Comparison of ENCODE assay signal across 9 cellular contexts in the genomic region with DNA sequence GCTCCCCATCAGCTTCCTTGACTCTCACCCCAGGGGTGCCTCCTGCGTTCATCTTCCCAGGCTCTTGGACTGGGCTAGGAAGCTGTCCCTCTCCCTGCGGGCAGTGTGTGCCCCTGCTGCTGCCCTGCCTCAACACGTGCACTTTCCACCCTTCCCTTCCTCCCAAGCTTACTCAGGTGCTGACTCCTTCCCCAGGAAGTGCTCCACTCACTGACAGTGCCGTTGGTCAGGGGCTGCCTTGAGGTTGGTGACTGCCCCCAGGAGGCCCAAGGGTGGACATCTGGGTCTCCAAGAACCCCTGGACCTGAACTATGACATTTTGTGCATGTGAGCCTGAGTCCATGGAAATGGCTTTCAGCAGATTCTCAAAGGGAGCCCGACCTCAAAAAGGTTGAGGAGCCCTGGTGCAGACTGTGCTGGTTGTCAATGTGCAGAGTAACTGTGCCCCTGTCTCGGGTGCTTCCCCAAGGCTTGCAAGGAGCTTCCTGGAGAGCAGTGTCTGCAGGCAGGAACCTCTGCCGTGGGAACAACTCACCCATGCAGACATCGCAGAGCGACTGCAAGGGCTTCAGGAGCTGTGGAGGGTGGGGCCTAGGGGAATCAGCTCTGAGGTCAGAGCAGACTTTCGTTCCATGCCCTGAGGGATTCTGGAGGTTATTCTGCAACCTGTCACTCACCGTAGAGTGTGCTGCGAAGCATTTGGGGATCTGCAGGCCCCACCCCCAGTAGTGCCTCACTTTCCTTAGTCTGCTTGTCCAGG.
DNase-seq lines count a peak whose midpoint lies in the region; ATAC-seq and TF ChIP-seq lines count a peak whose summit lies in the region.
"Had no signal": no experiment of that assay in that cellular context is flagged by ENCODE, and none has a peak within 500 bp of the region (broad histone marks: within the 10 kb centered on the region; RNA-seq: fewer than 3 reads in every experiment).

No MANE protein-coding gene starts in this region.

- TF ChIP-seq CTCF in CD14-positive monocyte (IDR thresholded peaks at IDR 0.05) (no peak), PC-9 (conservative IDR thresholded peaks at IDR 0.05) (no peak), foreskin keratinocyte (conservative IDR thresholded peaks at IDR 0.05) (no peak), sigmoid colon (IDR thresholded peaks at IDR 0.05) (no peak), GM13976 (IDR thresholded peaks at IDR 0.05; ENCODE audit: borderline replicate concordance, control extremely low read depth, extremely low read depth, insufficient read depth, missing control alignments) (no peak)

- H2AFZ ChIP-seq in PC-9, result no peak overlapping the region

- BruUV-seq in PC-9 (replicated peaks; lab: Mats Ljungman, UMichigan), result no TSS peak

- in situ Hi-C loops in GM13976 (cut with MboI; ENCODE audit: low sequenced_read_pairs, unreplicated experiment), result no loop called here

- no peak for TF ChIP-seq POLR2A in sigmoid colon (IDR thresholded peaks at IDR 0.05)

- H3K79me2 ChIP-seq in PC-9 (ENCODE audit: low read depth), result peaks cover 34% of the 10 kb centered on the region

- ATAC-seq in foreskin keratinocyte (peak; percentile 51), HG03342 (IDR thresholded peaks at IDR 0.05; ENCODE audit: unreplicated experiment) (no peak)

- H3K4me1 ChIP-seq in PC-9 (replicated peaks; ENCODE audit: insufficient read depth) (peaks cover 92% of the 10 kb centered on the region), foreskin keratinocyte (peaks cover 33% of the 10 kb centered on the region), sigmoid colon (peaks cover 0 to 98% (median 84%) of the 10 kb centered on the region in 4 donors)

- WGBS in sigmoid colon, 2 donors, result 84 to 87% methylated on average over 12 of the region's 12 CpGs

- intact Hi-C loops in CD14-positive monocyte (cut with micrococcal nuclease), result no loop called here
- intact Hi-C loops in PC-9 (cut with micrococcal nuclease; ENCODE audit: unreplicated experiment), result no loop called here
- intact Hi-C loops in sigmoid colon (cut with DNase I), result no loop called here

- H3K27ac Mint-ChIP-seq in CD14-positive monocyte, result peak overlapping the region; percentile 50 to 96 (median 81)

- no peak for DNase-seq in CD14-positive monocyte (ENCODE audit: low spot score)
- peak; percentile 81 to 98 for DNase-seq in PC-9
- peak in 1 of 2 donors; percentile 71 for DNase-seq in foreskin keratinocyte
- DNase-seq in sigmoid colon, result no peak
- no peak for DNase-seq in stimulated activated CD4-positive, alpha-beta T cell treated with anti-CD3 and anti-CD28 coated beads, Interleukin-2, amount 100 ng/mL, for 48 hours
- DNase-seq in stimulated activated naive CD4-positive, alpha-beta T cell (lab: John Stamatoyannopoulos, UW), result no peak
- no peak for DNase-seq in GM13976 (ENCODE audit: low spot score)
- DNase-seq: CD8-positive, alpha-beta memory T cell had no signal

- no peaks in the 10 kb centered on the region for H4K20me1 ChIP-seq in PC-9 (ENCODE audit: insufficient read depth)

- H3F3A ChIP-seq in PC-9 (ENCODE audit: insufficient read depth, low read depth), result peaks cover 55% of the 10 kb centered on the region

- no peak overlapping the region for H3K4me3 Mint-ChIP-seq in CD14-positive monocyte
- H3K4me3 Mint-ChIP-seq: CD8-positive, alpha-beta memory T cell had no signal

- H3K9me3 ChIP-seq in PC-9 (ENCODE audit: insufficient read depth, low read depth), result no peaks in the 10 kb centered on the region
- H3K9me3 ChIP-seq in sigmoid colon, result no peaks in the 10 kb centered on the region

- peak overlapping the region; percentile 76 for H3K4me2 ChIP-seq in PC-9

- no peaks in the 10 kb centered on the region for H3K27me3 ChIP-seq in PC-9 (ENCODE audit: insufficient read depth, low read depth)
- H3K27me3 ChIP-seq in foreskin keratinocyte, result no peaks in the 10 kb centered on the region
- H3K27me3 ChIP-seq in sigmoid colon, result no peaks in the 10 kb centered on the region

- POLR2A ChIA-PET in PC-9 (lab: Charles Lee; ENCODE audit: unreplicated experiment), result interaction anchor here (0.5 to 0.7 kb wide), 9 partner anchors 15 to 464 kb away, joined by 3 to 11 read pairs (median 4); no protein-coding TSS in a partner anchor

- CTCF ChIA-PET in PC-9 (lab: Charles Lee), result interaction anchor here (0.6 to 1.3 kb wide), 3 partner anchors 12 to 77 kb away, joined by 3 to 8 read pairs (median 7); no protein-coding TSS in a partner anchor

- H3K27me3 Mint-ChIP-seq in CD14-positive monocyte (ENCODE audit: low read depth in 3 of 3), result peaks cover 0 to 2% (median 0%) of the 10 kb centered on the region in 3 donors
- H3K27me3 Mint-ChIP-seq: CD8-positive, alpha-beta memory T cell had no signal

- peaks cover 7% of the 10 kb centered on the region; the same call in 1 of the 2 replicates for H3K36me3 ChIP-seq in PC-9 (ENCODE audit: low read depth)
- peaks cover 0 to 12% (median 5%) of the 10 kb centered on the region in 4 donors for H3K36me3 ChIP-seq in sigmoid colon

- H3K4me3 ChIP-seq in PC-9, result no peak overlapping the region
- no peak overlapping the region for H3K4me3 ChIP-seq in sigmoid colon

- peaks cover 54% of the 10 kb centered on the region for H3K4me1 Mint-ChIP-seq in CD14-positive monocyte

- peaks cover 76 to 87% of the 10 kb centered on the region in 2 donors for H3K36me3 Mint-ChIP-seq in CD14-positive monocyte

- no peak for TF ChIP-seq EP300 in sigmoid colon (IDR thresholded peaks at IDR 0.05)

- H3K9me3 Mint-ChIP-seq in CD14-positive monocyte, result no peaks in the 10 kb centered on the region
- H3K9me3 Mint-ChIP-seq: CD8-positive, alpha-beta memory T cell had no signal

- no peaks in the 10 kb centered on the region for H3K9me2 ChIP-seq in PC-9 (ENCODE audit: insufficient read depth)

- peak overlapping the region; percentile 99 for H3K27ac ChIP-seq in PC-9
- peak overlapping the region; percentile 95 for H3K27ac ChIP-seq in foreskin keratinocyte
- peak overlapping the region; percentile 91 to 97 (median 93) for H3K27ac ChIP-seq in sigmoid colon

Comparison
In these comparisons a context has a peak if more than half of its experiments do, and no peak if none do; other contexts are left out.
1. DNase-seq: peak in PC-9 (2 of 2); none in CD14-positive monocyte (single experiment), sigmoid colon (single experiment), stimulated activated CD4-positive, alpha-beta T cell treated with anti-CD3 and anti-CD28 coated beads, Interleukin-2, amount 100 ng/mL, for 48 hours (0 of 2), stimulated activated naive CD4-positive, alpha-beta T cell (0 of 6) and GM13976 (single experiment).
2. Peak in every context shown above with its lines, with median percentiles within 50 percentile points of each other: H3K27ac ChIP-seq.